26 cellular contexts compared by ENCODE assay signal in genomic region chr7:130303551-130303950, GRCh38. TPM values are rescaled to one million over a fixed set of nuclear protein-coding genes. Genes with fewer than 3 reads are reported as not detected.
A peak's percentile ranks its signal among the peaks of the same experiment; 100 is the strongest.
DNase-seq lines count a peak whose midpoint lies in the region; ATAC-seq, FAIRE-seq and TF ChIP-seq lines count a peak whose summit lies in the region.
"Had no signal": no experiment of that assay in that cellular context is flagged by ENCODE, and none has a peak within 500 bp of the region (broad histone marks: within the 10 kb centered on the region; RNA-seq: fewer than 3 reads in every experiment).

No MANE protein-coding gene starts in this region.

- no peak overlapping the region for H3K4me2 ChIP-seq in DND-41 (ENCODE audit: insufficient read depth, low read length)
- no peak overlapping the region for H3K4me2 ChIP-seq in GM12878 (ENCODE audit: control insufficient read depth, insufficient read depth)
- H3K4me2 ChIP-seq: BLaER1 had no signal

- no peaks in the 10 kb centered on the region for H4K20me1 ChIP-seq in DND-41 (ENCODE audit: insufficient read depth, low read length)
- no peaks in the 10 kb centered on the region for H4K20me1 ChIP-seq in GM12878 (ENCODE audit: control insufficient read depth, insufficient read depth)
- H4K20me1 ChIP-seq: BLaER1 had no signal

- BruUV-seq in GM12878 (replicated peaks; lab: Mats Ljungman, UMichigan), result no TSS peak

- in situ Hi-C loops in GM12878 (cut with MboI), result no loop called here

- POLR2A ChIA-PET in GM12878 (lab: Charles Lee) (no interaction called here), GM10248 (lab: Yijun Ruan, JAX) (no interaction called here)

- FAIRE-seq in GM12878 (lab: Jason Lieb, UNC), result no peak
- FAIRE-seq: D721Med, GM12892, GM18507 had no signal

- TF ChIP-seq CTCF in DND-41 (IDR thresholded peaks at IDR 0.05; ENCODE audit: borderline replicate concordance, extremely low read depth, low read length, poor library complexity, severe bottlenecking), result no peak
- no peak for TF ChIP-seq CTCF in GM12865 (IDR thresholded peaks at IDR 0.05; ENCODE audit: insufficient read depth, low read depth, low read length, missing control alignments)
- TF ChIP-seq CTCF in GM12878 (IDR thresholded peaks at IDR 0.05 in 2 of 3, conservative IDR thresholded peaks at IDR 0.05 in 1 of 3; ENCODE audit: control insufficient read depth in 2 of 3, extremely low read depth in 1 of 3, insufficient read depth in 1 of 3, low read depth in 3 of 3, low read length in 3 of 3), result no peak
- no peak for TF ChIP-seq CTCF in nephron progenitor cell (IDR thresholded peaks at IDR 0.05)
- TF ChIP-seq CTCF in GM10248 (IDR thresholded peaks at IDR 0.05; ENCODE audit: control extremely low read depth, extremely low read depth, low read depth, missing control alignments), result no peak

- no peak overlapping the region for H3K9ac ChIP-seq in DND-41 (ENCODE audit: low read depth, low read length)
- H3K9ac ChIP-seq in GM12878 (ENCODE audit: control insufficient read depth, insufficient read depth, low read length), result no peak overlapping the region
- H3K9ac ChIP-seq: BLaER1 had no signal

- H3K27ac Mint-ChIP-seq in nephron progenitor cell, result no peak overlapping the region
- H3K27ac Mint-ChIP-seq: CD4-positive, alpha-beta memory T cell; CD4-positive, CD25-positive, alpha-beta regulatory T cell; CD8-positive, alpha-beta memory T cell had no signal

- H2AFZ ChIP-seq in DND-41 (ENCODE audit: low read depth, low read length) (no peak overlapping the region), GM12878 (ENCODE audit: control insufficient read depth, low read depth, low read length) (no peak overlapping the region)

- TF ChIP-seq EP300 in GM12878 (IDR thresholded peaks at IDR 0.05; ENCODE audit: borderline replicate concordance in 1 of 2, control insufficient read depth in 1 of 2, low read depth in 2 of 2, low read length in 2 of 2), result no peak

- peak; percentile 45; the same call in 1 of the 3 replicates for ATAC-seq in DND-41 (ENCODE audit: insufficient read depth, low read depth)
- ATAC-seq in GM12878, result no peak
- ATAC-seq in HG02885 (IDR thresholded peaks at IDR 0.05; ENCODE audit: poor library complexity, unreplicated experiment), result no peak

- H3K27ac ChIP-seq in DND-41 (ENCODE audit: low read length) (no peak overlapping the region), GM12878 (ENCODE audit: control insufficient read depth, insufficient read depth) (no peak overlapping the region)
- H3K27ac ChIP-seq: BLaER1 had no signal

- no peak for TF ChIP-seq RAD21 in GM12878 (IDR thresholded peaks at IDR 0.05; ENCODE audit: insufficient read depth, low read depth, low read length)

- H3K4me3 ChIP-seq in DND-41 (ENCODE audit: low read depth in 1 of 2, low read length in 2 of 2), result no peak overlapping the region
- no peak overlapping the region for H3K4me3 ChIP-seq in GM12865 (ENCODE audit: low read depth, low read length)
- no peak overlapping the region for H3K4me3 ChIP-seq in GM12878
- H3K4me3 ChIP-seq: BLaER1 had no signal

- H3K36me3 Mint-ChIP-seq in nephron progenitor cell (ENCODE audit: low read depth), result no peaks in the 10 kb centered on the region
- H3K36me3 Mint-ChIP-seq: CD14-positive monocyte; CD4-positive, alpha-beta memory T cell; CD4-positive, CD25-positive, alpha-beta regulatory T cell; CD8-positive, alpha-beta memory T cell had no signal

- peaks cover 3% of the 10 kb centered on the region for H3K27me3 Mint-ChIP-seq in nephron progenitor cell (ENCODE audit: low read depth, poor library complexity)

- WGBS in GM12878 (ENCODE audit: insufficient coverage, insufficient replicate concordance, low lambda C conversion rate, missing lambda C conversion rate), result 1% methylated on average over 5 of the region's 5 CpGs

- CTCF ChIA-PET in GM12878 (lab: Yijun Ruan, JAX), result no interaction called here
- CTCF ChIA-PET in GM10248 (lab: Yijun Ruan, JAX), result no interaction called here

- no peaks in the 10 kb centered on the region for H3K79me2 ChIP-seq in DND-41 (ENCODE audit: insufficient read depth, low read length)
- no peaks in the 10 kb centered on the region for H3K79me2 ChIP-seq in GM12878 (ENCODE audit: control insufficient read depth, insufficient read depth, low read length)

- no peak overlapping the region for H3K4me3 Mint-ChIP-seq in nephron progenitor cell
- H3K4me3 Mint-ChIP-seq: CD14-positive monocyte; CD4-positive, alpha-beta memory T cell; CD4-positive, CD25-positive, alpha-beta regulatory T cell; CD8-positive, alpha-beta memory T cell had no signal

- peaks cover 59% of the 10 kb centered on the region for H3K4me1 Mint-ChIP-seq in nephron progenitor cell
- H3K4me1 Mint-ChIP-seq: CD14-positive monocyte; CD4-positive, alpha-beta memory T cell; CD4-positive, CD25-positive, alpha-beta regulatory T cell; CD8-positive, alpha-beta memory T cell had no signal

- no peak for TF ChIP-seq POLR2A in GM12878 (IDR thresholded peaks at IDR 0.05; ENCODE audit: low read depth, low read length)

- H3K27me3 ChIP-seq in DND-41 (ENCODE audit: insufficient read depth, low read length, poor library complexity) (peaks cover 15% of the 10 kb centered on the region), GM12878 (replicated peaks in 1 of 2; ENCODE audit: control insufficient read depth in 2 of 2, insufficient read depth in 2 of 2, low read length in 1 of 2) (no peaks in the 10 kb centered on the region)
- H3K27me3 ChIP-seq: BE2C, BLaER1 had no signal

- no peaks in the 10 kb centered on the region for H3K36me3 ChIP-seq in DND-41 (ENCODE audit: insufficient read depth, low read length)
- no peaks in the 10 kb centered on the region for H3K36me3 ChIP-seq in GM12878 (ENCODE audit: control insufficient read depth in 2 of 2, insufficient read depth in 2 of 2, low read length in 1 of 2)
- H3K36me3 ChIP-seq: BE2C, BLaER1 had no signal

- H3K4me1 ChIP-seq in DND-41 (ENCODE audit: insufficient read depth, low read length) (no peaks in the 10 kb centered on the region), GM12878 (ENCODE audit: control insufficient read depth, insufficient read depth, low read length) (no peaks in the 10 kb centered on the region)
- H3K4me1 ChIP-seq: BE2C, BLaER1, Caco-2 had no signal

- H3K9me3 Mint-ChIP-seq in nephron progenitor cell, result peaks cover 7% of the 10 kb centered on the region
- H3K9me3 Mint-ChIP-seq: CD4-positive, alpha-beta memory T cell; CD8-positive, alpha-beta memory T cell had no signal

- RAD21 ChIA-PET in GM12878 (lab: Charles Lee; ENCODE audit: unreplicated experiment), result no interaction called here

- intact Hi-C loops in GM12878 (cut with micrococcal nuclease; ENCODE audit: unreplicated experiment), result no loop called here

- H3K9me3 ChIP-seq in DND-41 (ENCODE audit: insufficient read depth, low read length, severe bottlenecking) (no peaks in the 10 kb centered on the region), GM12878 (replicated peaks; ENCODE audit: control insufficient read depth, insufficient read depth, low read length) (no peaks in the 10 kb centered on the region)
- H3K9me3 ChIP-seq: BLaER1, Caco-2 had no signal

- DNase-seq in CMK (ENCODE audit: low read depth) (peak; percentile 5), DND-41 (peak; percentile 11), GM12865 (ENCODE audit: low read depth) (peak; percentile 55), GM12878 (ENCODE audit: low read depth, low spot score) (no peak), nephron progenitor cell (no peak), GM10248 (ENCODE audit: extremely low spot score) (no peak)
- DNase-seq: 8988T; ACHN; BE2C; C1 segment of cervical spinal cord; Caco-2; CD4-positive, alpha-beta memory T cell; CD4-positive, CD25-positive, alpha-beta regulatory T cell; CD8-positive, alpha-beta memory T cell; DMS79 treated with DMSO at 0.1 percent for 48 hours; EL; GF-D8 had no signal

- SMC1A ChIA-PET in GM12878 (lab: Charles Lee; ENCODE audit: uncharacterized antibody, unreplicated experiment), result interaction anchor here (1.0 kb wide), 1 partner anchor 116 kb away, joined by 3 read pairs; no protein-coding TSS in a partner anchor

RNA-seq across cellular contexts. Expression of gene CPA4, which starts 10.6 kb away (rescaled TPM):
- 0.81 and 2.0 TPM in 2 replicates for total RNA-seq in GM12878 (2013; cell fraction: nucleolus; rRNA removed)
- 0.06 and 0.33 TPM in 2 replicates for total RNA-seq in GM12878 (2014; rRNA removed)
- total RNA-seq in GM12878 (2014; rRNA removed; fragmentation: Illumina TruSeq; extraction: Trizol), result 0.09 and 0.13 TPM in 2 replicates
- 0.18 and 0.37 TPM in 2 replicates for total RNA-seq in GM12878 (2021)
- polyA plus RNA-seq in GM12878 (2011; ENCODE audit: low read depth), result not detected
- polyA plus RNA-seq in GM12878 (2011; rRNA removed), result 0.16 and 0.20 TPM in 2 replicates
- polyA plus RNA-seq in GM12878 (2011; cell fraction: cytosol; rRNA removed), result 0.08 and 0.10 TPM in 2 replicates
- polyA plus RNA-seq in GM12878 (2011; cell fraction: nucleus; rRNA removed), result 0.12 and 0.23 TPM in 2 replicates
- 0.19 and 0.20 TPM in 2 replicates for polyA plus RNA-seq in GM12878 (2012)
- polyA plus RNA-seq in GM12878 (2014; fragmentation: Illumina TruSeq; extraction: Trizol), result 0.15 and 1.5 TPM in 2 replicates
- under 1 TPM; 0.05 to 0.21 TPM for polyA plus RNA-seq in GM12878 (2014; fragmentation: Nextera tagmentation; extraction: Ambion mirVana)
- polyA plus RNA-seq in GM12878 (2014; rRNA removed), result 0.13 and 0.35 TPM in 2 replicates
- under 1 TPM in 1 of 2 experiments, not detected in 1; 0.20 TPM for polyA plus RNA-seq in GM12878 (2016; fragmentation: Nextera tagmentation; extraction: Ambion mirVana)
- 0.21 and 0.37 TPM in 2 replicates for polyA minus RNA-seq in GM12878 (2011; rRNA and poly(A)+ RNA removed)
- polyA minus RNA-seq in GM12878 (2011; cell fraction: cytosol; rRNA and poly(A)+ RNA removed), result not detected in 2 replicates
- not detected in 2 replicates for polyA minus RNA-seq in GM12878 (2011; cell fraction: nucleus; rRNA and poly(A)+ RNA removed)
- total RNA-seq: A673; Calu3; CD4-positive, alpha-beta memory T cell; CD4-positive, CD25-positive, alpha-beta regulatory T cell; CD8-positive, alpha-beta memory T cell; G401 had no signal
- polyA plus RNA-seq: CD14-positive monocyte; CD4-positive, alpha-beta memory T cell; CD4-positive, CD25-positive, alpha-beta regulatory T cell; CD8-positive, alpha-beta memory T cell had no signal

RNA-seq across cellular contexts. Expression of gene CPA2, which starts 36.9 kb away (rescaled TPM):
- 0.37 TPM in 1 of 2 replicates, not detected in the other for total RNA-seq in GM12878 (2013; cell fraction: nucleolus; rRNA removed)
- total RNA-seq in GM12878 (2014; rRNA removed) (not detected in 2 replicates), GM12878 (2014; rRNA removed; fragmentation: Illumina TruSeq; extraction: Trizol) (not detected in 2 replicates), GM12878 (2021) (1.4 and 1.9 TPM in 2 replicates)
- not detected for polyA plus RNA-seq in GM12878 (2011; ENCODE audit: low read depth)
- polyA plus RNA-seq in GM12878 (2011; rRNA removed) (not detected in 2 replicates), GM12878 (2014; fragmentation: Illumina TruSeq; extraction: Trizol) (0.04 TPM in 1 of 2 replicates, not detected in the other), GM12878 (2014; fragmentation: Nextera tagmentation; extraction: Ambion mirVana) (not detected), GM12878 (2014; rRNA removed) (not detected in 2 replicates), GM12878 (2016; fragmentation: Nextera tagmentation; extraction: Ambion mirVana) (not detected)
- polyA plus RNA-seq in GM12878 (2011; cell fraction: cytosol; rRNA removed), result not detected in 2 replicates
- polyA plus RNA-seq in GM12878 (2011; cell fraction: nucleus; rRNA removed), result not detected in 2 replicates
- polyA plus RNA-seq in GM12878 (2012), result not detected in 2 replicates
- not detected in 2 replicates for polyA minus RNA-seq in GM12878 (2011; rRNA and poly(A)+ RNA removed)
- not detected in 2 replicates for polyA minus RNA-seq in GM12878 (2011; cell fraction: cytosol; rRNA and poly(A)+ RNA removed)
- polyA minus RNA-seq in GM12878 (2011; cell fraction: nucleus; rRNA and poly(A)+ RNA removed), result not detected in 2 replicates
- total RNA-seq: Calu3; CD4-positive, alpha-beta memory T cell; CD4-positive, CD25-positive, alpha-beta regulatory T cell; CD8-positive, alpha-beta memory T cell; G401 had no signal
- polyA plus RNA-seq: CD14-positive monocyte; CD4-positive, alpha-beta memory T cell; CD4-positive, CD25-positive, alpha-beta regulatory T cell; CD8-positive, alpha-beta memory T cell had no signal

RNA-seq across cellular contexts. Expression of gene CPA5, which starts 41.1 kb away (rescaled TPM):
- total RNA-seq in GM12878 (2013; cell fraction: nucleolus; rRNA removed), result not detected in 2 replicates
- total RNA-seq in GM12878 (2014; rRNA removed), result 0.17 TPM in 1 of 2 replicates, not detected in the other
- 0.09 and 0.28 TPM in 2 replicates for total RNA-seq in GM12878 (2014; rRNA removed; fragmentation: Illumina TruSeq; extraction: Trizol)
- 0.29 and 0.49 TPM in 2 replicates for total RNA-seq in GM12878 (2021)
- polyA plus RNA-seq in GM12878 (2011; ENCODE audit: low read depth), result not detected
- polyA plus RNA-seq in GM12878 (2011; rRNA removed), result 0.22 and 0.52 TPM in 2 replicates
- 0.20 and 0.30 TPM in 2 replicates for polyA plus RNA-seq in GM12878 (2011; cell fraction: cytosol; rRNA removed)
- 1.5 and 2.0 TPM in 2 replicates for polyA plus RNA-seq in GM12878 (2011; cell fraction: nucleus; rRNA removed)
- polyA plus RNA-seq in GM12878 (2012), result 0.11 and 0.87 TPM in 2 replicates
- polyA plus RNA-seq in GM12878 (2014; fragmentation: Illumina TruSeq; extraction: Trizol), result 0.06 and 0.21 TPM in 2 replicates
- polyA plus RNA-seq in GM12878 (2014; fragmentation: Nextera tagmentation; extraction: Ambion mirVana), result under 1 TPM; 0.40 to 0.45 TPM
- 0.10 TPM in 1 of 2 replicates, not detected in the other for polyA plus RNA-seq in GM12878 (2014; rRNA removed)
- not detected for polyA plus RNA-seq in GM12878 (2016; fragmentation: Nextera tagmentation; extraction: Ambion mirVana)
- 0.41 and 0.88 TPM in 2 replicates for polyA minus RNA-seq in GM12878 (2011; rRNA and poly(A)+ RNA removed)
- polyA minus RNA-seq in GM12878 (2011; cell fraction: cytosol; rRNA and poly(A)+ RNA removed), result not detected in 2 replicates
- polyA minus RNA-seq in GM12878 (2011; cell fraction: nucleus; rRNA and poly(A)+ RNA removed), result not detected in 2 replicates
- total RNA-seq: A673; Caco-2; Calu3; CD4-positive, alpha-beta memory T cell; G401 had no signal
- polyA plus RNA-seq: CD14-positive monocyte had no signal

Comparison
In these comparisons a context has a peak if more than half of its experiments do, and no peak if none do; other contexts are left out.
1. DNase-seq: peak in CMK (single experiment), DND-41 (single experiment) and GM12865 (single experiment); none in GM12878 (single experiment), nephron progenitor cell (single experiment) and GM10248 (single experiment).